19 cellular contexts compared by ENCODE assay signal in genomic region chr12:119005832-119006360, GRCh38. TPM values are rescaled to one million over a fixed set of nuclear protein-coding genes. Genes with fewer than 3 reads are reported as not detected.
"Had no signal": no experiment of that assay in that cellular context is flagged by ENCODE, and none has a peak within 500 bp of the region (broad histone marks: within the 10 kb centered on the region; RNA-seq: fewer than 3 reads in every experiment).

No MANE protein-coding gene starts in this region.

- H3K27me3 ChIP-seq: right atrium auricular region, tibial nerve had no signal

- H3K4me1 ChIP-seq: lower lobe of right lung, prostate gland, right atrium auricular region, tibial nerve had no signal

- H3K36me3 ChIP-seq: lower lobe of right lung, prostate gland, right atrium auricular region, tibial nerve had no signal

- H3K9me3 Mint-ChIP-seq: WTC11 had no signal

- H3K27ac ChIP-seq: epithelial cell of prostate, hepatocyte, lower lobe of right lung, prostate gland, right atrium auricular region, tibial nerve had no signal

- H3K27ac Mint-ChIP-seq: activated CD4-positive, alpha-beta T cell treated with anti-CD3 and anti-CD28 coated beads for 36 hours; activated naive CD8-positive, alpha-beta T cell; mesothelial cell of epicardium; natural killer cell treated with Interleukin-12 subunit alpha and Interleukin-12 subunit beta and Interleukin-15 and Interleukin-18, amount 100 ng/mL, for 72 hours; WTC11 had no signal

- H3K4me3 Mint-ChIP-seq: activated CD4-positive, alpha-beta T cell treated with anti-CD3 and anti-CD28 coated beads for 36 hours; activated naive CD8-positive, alpha-beta T cell; mesothelial cell of epicardium; natural killer cell treated with Interleukin-12 subunit alpha and Interleukin-12 subunit beta and Interleukin-15 and Interleukin-18, amount 100 ng/mL, for 72 hours; WTC11 had no signal

- H3K4me1 Mint-ChIP-seq: activated CD4-positive, alpha-beta T cell treated with anti-CD3 and anti-CD28 coated beads for 36 hours; mesothelial cell of epicardium had no signal

- H3K4me3 ChIP-seq: hepatocyte, lower lobe of right lung, prostate gland, right atrium auricular region, tibial nerve had no signal

- DNase-seq: activated CD4-positive, alpha-beta T cell treated with anti-CD3 and anti-CD28 coated beads for 36 hours; activated CD4-positive, alpha-beta T cell treated with anti-CD3 and anti-CD28 coated beads, Interleukin-2, amount 50 U/mL, for 48 hours; foreskin fibroblast; lower lobe of right lung; stimulated activated CD4-positive, alpha-beta T cell treated with anti-CD3 and anti-CD28 coated beads, Interleukin-2, amount 100 ng/mL, for 24 hours; stimulated activated naive CD4-positive, alpha-beta T cell treated with Interleukin-2 at 50 U/mL for 16 hours had no signal

- H3K36me3 Mint-ChIP-seq: activated naive CD8-positive, alpha-beta T cell; mesothelial cell of epicardium; natural killer cell treated with Interleukin-12 subunit alpha and Interleukin-12 subunit beta and Interleukin-15 and Interleukin-18, amount 100 ng/mL, for 72 hours; WTC11 had no signal

- H3K9me3 ChIP-seq: lower lobe of right lung, prostate gland had no signal

- ATAC-seq: activated CD4-positive, alpha-beta T cell treated with anti-CD3 and anti-CD28 coated beads for 36 hours; lower lobe of right lung; natural killer cell treated with Interleukin-12 subunit alpha and Interleukin-12 subunit beta and Interleukin-15 and Interleukin-18, amount 100 ng/mL, for 72 hours had no signal

RNA-seq across cellular contexts. Expression of gene SRRM4, which starts 24.6 kb away (rescaled TPM):
- total RNA-seq: activated CD4-positive, alpha-beta T cell treated with anti-CD3 and anti-CD28 coated beads for 36 hours; dermis microvascular lymphatic vessel endothelial cell; glomerular endothelial cell; lower lobe of right lung; natural killer cell treated with Interleukin-12 subunit alpha and Interleukin-12 subunit beta and Interleukin-15 and Interleukin-18, amount 100 ng/mL, for 72 hours; omental fat pad; T-helper 2 cell treated with Interferon-gamma antibody and Interleukin-4, amounts not matched to agents 100 ng/mL and 5 ng/mL, for 36 hours; tibial nerve had no signal
